In the genomic region with DNA sequence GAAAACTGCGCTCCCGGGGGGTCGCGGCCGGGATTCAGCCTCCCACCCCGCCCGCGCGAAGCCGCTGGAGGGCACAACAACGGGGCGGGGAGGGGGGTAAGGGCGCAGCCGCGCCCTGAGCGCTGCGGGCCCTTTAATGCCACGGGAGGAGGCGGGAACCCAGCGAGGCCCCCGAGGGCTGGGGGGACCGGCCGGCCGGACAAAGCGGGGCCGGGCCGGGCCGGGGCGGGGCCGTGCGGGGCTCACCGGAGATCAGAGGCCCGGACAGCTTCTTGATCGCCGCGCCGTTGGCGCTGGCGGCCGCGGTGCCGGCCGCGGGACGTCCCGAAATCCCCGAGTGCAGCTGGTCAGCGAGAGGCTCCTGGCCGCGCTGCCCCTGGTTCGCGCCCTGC, we compare ENCODE assay signal across 10 cellular contexts. TPM values are rescaled to one million over a fixed set of nuclear protein-coding genes. Genes with fewer than 3 reads are reported as not detected.
DNase-seq lines count a peak whose midpoint lies in the region; ATAC-seq and TF ChIP-seq lines count a peak whose summit lies in the region.
"Had no signal": no experiment of that assay in that cellular context is flagged by ENCODE, and none has a peak within 500 bp of the region (broad histone marks: within the 10 kb centered on the region; RNA-seq: fewer than 3 reads in every experiment).

No MANE protein-coding gene starts in this region.

- H3K27ac ChIP-seq in RWPE2 (ENCODE audit: poor library complexity, severe bottlenecking): peak overlapping the region; percentile 15
- H3K27ac ChIP-seq in neutrophil: no peak overlapping the region

- peak overlapping the region; percentile 55 for H3K4me3 ChIP-seq in AG10803 (ENCODE audit: low read length)
- H3K4me3 ChIP-seq in RWPE2 (ENCODE audit: severe bottlenecking): peak overlapping the region; percentile 74
- H3K4me3 ChIP-seq in fibroblast of villous mesenchyme (ENCODE audit: low read depth, low read length): peak overlapping the region; percentile 68
- peak overlapping the region; percentile 53 to 70 for H3K4me3 ChIP-seq in neutrophil (ENCODE audit: low read depth in 1 of 2, low read length in 1 of 2)

- no peak overlapping the region for H3K27ac Mint-ChIP-seq in activated T-helper 17 cell treated with anti-CD3 and anti-CD28 coated beads, Interleukin-2, amount 50 U/mL, for 72 hours
- no peak overlapping the region for H3K27ac Mint-ChIP-seq in activated naive CD4-positive, alpha-beta T cell treated with anti-CD3 and anti-CD28 coated beads, Interleukin-2, amount 50 U/mL, for 72 hours

- no peaks in the 10 kb centered on the region for H3K9me3 Mint-ChIP-seq in activated T-helper 17 cell treated with anti-CD3 and anti-CD28 coated beads, Interleukin-2, amount 50 U/mL, for 72 hours
- H3K9me3 Mint-ChIP-seq in activated naive CD4-positive, alpha-beta T cell treated with anti-CD3 and anti-CD28 coated beads, Interleukin-2, amount 50 U/mL, for 72 hours: no peaks in the 10 kb centered on the region

- H3K4me3 Mint-ChIP-seq in activated T-helper 17 cell treated with anti-CD3 and anti-CD28 coated beads, Interleukin-2, amount 50 U/mL, for 72 hours: no peak overlapping the region

- H3K27me3 Mint-ChIP-seq in activated T-helper 17 cell treated with anti-CD3 and anti-CD28 coated beads, Interleukin-2, amount 50 U/mL, for 72 hours: peaks cover 6% of the 10 kb centered on the region

- peak; percentile 15; the same call in 1 of the 3 replicates for ATAC-seq in RWPE2 (ENCODE audit: low read depth)
- no peak for ATAC-seq in activated T-helper 17 cell treated with anti-CD3 and anti-CD28 coated beads, Interleukin-2, amount 50 U/mL, for 72 hours (replicated peaks)
- no peak for ATAC-seq in activated naive CD4-positive, alpha-beta T cell treated with anti-CD3 and anti-CD28 coated beads, Interleukin-2, amount 50 U/mL, for 72 hours

- no peaks in the 10 kb centered on the region for H3K9me3 ChIP-seq in RWPE2 (ENCODE audit: severe bottlenecking)
- H3K9me3 ChIP-seq in neutrophil: no peaks in the 10 kb centered on the region

- no peaks in the 10 kb centered on the region for H3K36me3 ChIP-seq in RWPE2 (ENCODE audit: low read depth)
- no peaks in the 10 kb centered on the region for H3K36me3 ChIP-seq in neutrophil

- DNase-seq in AG10803 (ENCODE audit: low read depth) (peak; percentile 23), RWPE2 (ENCODE audit: low spot score) (no peak), fibroblast of villous mesenchyme (ENCODE audit: low read depth) (peak; percentile 43), SHP77 (lab: John Stamatoyannopoulos, UW) (no peak)
- DNase-seq in activated CD8-positive, alpha-beta memory T cell treated with anti-CD3 and anti-CD28 coated beads, Interleukin-2, amount 50 U/mL, for 48 hours: no peak
- no peak for DNase-seq in activated naive CD4-positive, alpha-beta T cell treated with anti-CD3 and anti-CD28 coated beads, Interleukin-2, amount 50 U/mL, for 72 hours (ENCODE audit: low spot score in 2 of 2)
- DNase-seq: cerebellar nuclear complex, SHP77 treated with DMSO at 0.1 percent for 48 hours had no signal

- H3K27me3 ChIP-seq in RWPE2 (ENCODE audit: insufficient read depth, poor library complexity, severe bottlenecking) (no peaks in the 10 kb centered on the region), neutrophil (peaks cover 90% of the 10 kb centered on the region)

- TF ChIP-seq CTCF in AG10803 (conservative IDR thresholded peaks at IDR 0.05; ENCODE audit: low read length) (no peak), RWPE2 (IDR thresholded peaks at IDR 0.05; ENCODE audit: poor library complexity, severe bottlenecking) (no peak), fibroblast of villous mesenchyme (IDR thresholded peaks at IDR 0.05; ENCODE audit: insufficient read depth, low read depth, low read length) (no peak), neutrophil (IDR thresholded peaks at IDR 0.05) (no peak)

- H3K36me3 Mint-ChIP-seq in activated T-helper 17 cell treated with anti-CD3 and anti-CD28 coated beads, Interleukin-2, amount 50 U/mL, for 72 hours (ENCODE audit: low read depth): peaks cover 7% of the 10 kb centered on the region
- H3K36me3 Mint-ChIP-seq in activated naive CD4-positive, alpha-beta T cell treated with anti-CD3 and anti-CD28 coated beads, Interleukin-2, amount 50 U/mL, for 72 hours: peaks cover 0 to 6% of the 10 kb centered on the region in 2 donors

- H3K4me1 ChIP-seq in RWPE2 (ENCODE audit: insufficient read depth, poor library complexity, severe bottlenecking) (no peaks in the 10 kb centered on the region), neutrophil (ENCODE audit: control insufficient read depth in 1 of 2, insufficient read depth in 1 of 2, low read depth in 1 of 2, low read length in 1 of 2) (peaks cover 21 to 31% of the 10 kb centered on the region in 2 experiments)

- no peaks in the 10 kb centered on the region for H3K4me1 Mint-ChIP-seq in activated T-helper 17 cell treated with anti-CD3 and anti-CD28 coated beads, Interleukin-2, amount 50 U/mL, for 72 hours

RNA-seq across cellular contexts. Expression of a gene that starts 1.2 kb away (rescaled TPM):
- 3.9 and 8.7 TPM in 2 replicates for total RNA-seq in fibroblast of villous mesenchyme
- 10 to 100 TPM in 1 of 2 donors, under 1 TPM in 1; 0.58 to 34.8 TPM for total RNA-seq in activated T-helper 17 cell treated with anti-CD3 and anti-CD28 coated beads, Interleukin-2, amount 50 U/mL, for 72 hours
- total RNA-seq in activated naive CD4-positive, alpha-beta T cell treated with anti-CD3 and anti-CD28 coated beads, Interleukin-2, amount 50 U/mL, for 72 hours: 1 to 10 TPM; 1.5 to 1.8 TPM

RNA-seq across cellular contexts. Expression of a gene that starts 44.8 kb away (rescaled TPM):
- 7.3 and 13.2 TPM in 2 replicates for total RNA-seq in fibroblast of villous mesenchyme
- 1 to 10 TPM; 5.6 to 9.1 TPM for total RNA-seq in activated T-helper 17 cell treated with anti-CD3 and anti-CD28 coated beads, Interleukin-2, amount 50 U/mL, for 72 hours
- 1 to 10 TPM; 3.6 to 5.9 TPM for total RNA-seq in activated naive CD4-positive, alpha-beta T cell treated with anti-CD3 and anti-CD28 coated beads, Interleukin-2, amount 50 U/mL, for 72 hours

Comparison
In these comparisons a context has a peak if more than half of its experiments do, and no peak if none do; other contexts are left out.
1. DNase-seq: peak in AG10803 (single experiment) and fibroblast of villous mesenchyme (single experiment); none in RWPE2 (single experiment), SHP77 (0 of 2), activated CD8-positive, alpha-beta memory T cell treated with anti-CD3 and anti-CD28 coated beads, Interleukin-2, amount 50 U/mL, for 48 hours (single experiment) and activated naive CD4-positive, alpha-beta T cell treated with anti-CD3 and anti-CD28 coated beads, Interleukin-2, amount 50 U/mL, for 72 hours (0 of 2).
2. Peak in every context shown above with its lines, with median percentiles within 50 percentile points of each other: H3K4me3 ChIP-seq.